In genomic region chr10:73744690-73744994, GRCh38 we compare ENCODE assay signal across 8 cellular contexts. TPM values are rescaled to one million over a fixed set of nuclear protein-coding genes. Genes with fewer than 3 reads are reported as not detected.
A peak's percentile ranks its signal among the peaks of the same experiment; 100 is the strongest.
DNase-seq lines count a peak whose midpoint lies in the region; ATAC-seq and TF ChIP-seq lines count a peak whose summit lies in the region.

No MANE protein-coding gene starts in this region.

- H3K9me3 Mint-ChIP-seq in activated naive CD8-positive, alpha-beta T cell treated with anti-CD3 and anti-CD28 coated beads, Interleukin-2, amount 50 U/mL, for 24 hours: no peaks in the 10 kb centered on the region

- peak overlapping the region; percentile 72 for H3K4me3 ChIP-seq in hepatocyte
- peak overlapping the region; percentile 68 to 98 (median 86) for H3K4me3 ChIP-seq in skin epidermis

- ATAC-seq in GM18858 (IDR thresholded peaks at IDR 0.05; ENCODE audit: unreplicated experiment): peak; percentile 22
- peak; percentile 23 for ATAC-seq in HG03095 (IDR thresholded peaks at IDR 0.05; ENCODE audit: unreplicated experiment)
- ATAC-seq in activated naive CD8-positive, alpha-beta T cell treated with anti-CD3 and anti-CD28 coated beads, Interleukin-2, amount 50 U/mL, for 24 hours: peak; percentile 50

- H3K36me3 Mint-ChIP-seq in activated naive CD8-positive, alpha-beta T cell treated with anti-CD3 and anti-CD28 coated beads, Interleukin-2, amount 50 U/mL, for 24 hours (ENCODE audit: low read depth): peaks cover 24% of the 10 kb centered on the region

- H3K27ac ChIP-seq in hepatocyte (peak overlapping the region; percentile 97), skin epidermis (peak overlapping the region; percentile 58 to 96 (median 90))

- peak; percentile 78 for DNase-seq in ACHN
- peak; percentile 62 for DNase-seq in RPMI8226
- peak; percentile 73 for DNase-seq in activated naive CD8-positive, alpha-beta T cell treated with anti-CD3 and anti-CD28 coated beads, Interleukin-2, amount 50 U/mL, for 24 hours
- peak; percentile 85 for DNase-seq in hepatocyte (ENCODE audit: low spot score)
- DNase-seq in NCI-H1417 treated with DMSO at 0.1 percent for 48 hours (lab: John Stamatoyannopoulos, UW): no peak

- H3K27ac Mint-ChIP-seq in activated naive CD8-positive, alpha-beta T cell treated with anti-CD3 and anti-CD28 coated beads, Interleukin-2, amount 50 U/mL, for 24 hours: peak overlapping the region; percentile 100

- H3K79me2 ChIP-seq in hepatocyte: peaks cover 77% of the 10 kb centered on the region

- H3K36me3 ChIP-seq in hepatocyte (replicated peaks; ENCODE audit: insufficient read depth, low read depth): no peaks in the 10 kb centered on the region

- no peaks in the 10 kb centered on the region for H3K27me3 Mint-ChIP-seq in activated naive CD8-positive, alpha-beta T cell treated with anti-CD3 and anti-CD28 coated beads, Interleukin-2, amount 50 U/mL, for 24 hours

- in situ Hi-C loops in ACHN (cut with HindIII; ENCODE audit: low pct_ligation_motif_present, low pct_unique_long_range_greater_than_20kb, low sequenced_read_pairs): no loop called here

- peak overlapping the region; percentile 96 for H3K4me3 Mint-ChIP-seq in activated naive CD8-positive, alpha-beta T cell treated with anti-CD3 and anti-CD28 coated beads, Interleukin-2, amount 50 U/mL, for 24 hours

- no peak for TF ChIP-seq CTCF in hepatocyte (IDR thresholded peaks at IDR 0.05; ENCODE audit: poor library complexity)

- H3K4me1 Mint-ChIP-seq in activated naive CD8-positive, alpha-beta T cell treated with anti-CD3 and anti-CD28 coated beads, Interleukin-2, amount 50 U/mL, for 24 hours: peaks cover 54% of the 10 kb centered on the region

- WGBS in hepatocyte (ENCODE audit: low lambda C conversion rate, missing lambda C conversion rate): 0% methylated on average over 9 of the region's 9 CpGs

- peaks cover 19% of the 10 kb centered on the region for H3K4me1 ChIP-seq in hepatocyte (ENCODE audit: insufficient read depth)

- H3K9me3 ChIP-seq in hepatocyte (ENCODE audit: low read depth): no peaks in the 10 kb centered on the region

- no peaks in the 10 kb centered on the region for H3K27me3 ChIP-seq in hepatocyte

- H3K4me2 ChIP-seq in hepatocyte: peak overlapping the region; percentile 93

- no peaks in the 10 kb centered on the region for H3K9me2 ChIP-seq in hepatocyte (replicated peaks; ENCODE audit: insufficient read depth)

- H4K20me1 ChIP-seq in hepatocyte (ENCODE audit: insufficient read depth, poor library complexity, severe bottlenecking): no peaks in the 10 kb centered on the region

- peak overlapping the region; percentile 52 for H2AFZ ChIP-seq in hepatocyte

RNA-seq across cellular contexts. Expression of gene SEC24C, which starts 0.5 kb away (rescaled TPM):
- total RNA-seq in hepatocyte: 59.4 and 60.2 TPM in 2 replicates
- polyA plus RNA-seq in hepatocyte: 46.8 and 47.6 TPM in 2 replicates

RNA-seq across cellular contexts. Expression of gene CHCHD1, which starts 37.2 kb away (rescaled TPM):
- total RNA-seq in hepatocyte: 45.3 and 59.1 TPM in 2 replicates
- 86.1 and 95.2 TPM in 2 replicates for polyA plus RNA-seq in hepatocyte

RNA-seq across cellular contexts. Expression of gene ZSWIM8, which starts 40.8 kb away (rescaled TPM):
- 83.7 and 101 TPM in 2 replicates for total RNA-seq in hepatocyte
- polyA plus RNA-seq in hepatocyte: 98.5 and 103 TPM in 2 replicates

RNA-seq across cellular contexts. Expression of gene AGAP5, which starts 46.7 kb away (rescaled TPM):
- 3.6 and 5.5 TPM in 2 replicates for total RNA-seq in hepatocyte
- polyA plus RNA-seq in hepatocyte: 1.9 and 2.4 TPM in 2 replicates
